ENCODE assay signal across 11 cellular contexts in the genomic region with DNA sequence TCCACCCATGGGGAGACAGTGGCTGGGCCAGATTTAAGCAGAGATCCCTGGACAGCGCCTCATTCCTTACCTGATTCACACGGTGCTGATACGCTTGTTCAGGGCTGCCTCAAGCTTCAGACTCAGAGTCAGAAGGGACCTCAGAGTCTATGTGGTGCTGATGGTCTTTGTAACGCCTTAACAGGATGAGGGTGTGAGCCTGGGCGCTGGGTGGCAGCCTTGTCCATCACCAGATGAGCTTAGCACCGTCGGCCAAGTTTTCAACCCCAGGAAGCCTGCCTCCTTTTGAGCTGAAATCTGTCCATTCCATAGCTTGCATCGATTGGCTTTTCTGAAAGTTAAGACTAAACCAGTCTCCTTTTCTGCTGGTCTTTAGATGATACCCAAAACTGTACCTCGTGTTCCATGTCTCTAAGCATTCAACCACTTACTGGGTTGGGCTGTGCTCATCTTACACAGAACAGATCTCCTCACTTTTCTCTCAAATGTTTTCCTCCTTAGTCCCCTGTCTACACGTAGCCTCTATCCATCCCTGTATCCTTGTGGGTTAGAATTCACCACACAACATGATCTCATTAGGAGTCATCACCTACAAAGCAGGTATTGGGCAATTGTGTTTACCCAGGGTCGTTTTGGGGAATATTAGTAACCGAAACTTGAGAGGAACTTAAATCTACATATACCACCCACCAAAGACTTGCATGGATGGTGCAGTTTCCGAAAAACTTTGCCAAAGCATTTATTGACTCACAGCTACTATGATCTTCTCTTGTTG.
DNase-seq lines count a peak whose midpoint lies in the region; ATAC-seq and TF ChIP-seq lines count a peak whose summit lies in the region.
"Had no signal": no experiment of that assay in that cellular context is flagged by ENCODE, and none has a peak within 500 bp of the region (broad histone marks: within the 10 kb centered on the region; RNA-seq: fewer than 3 reads in every experiment).

No MANE protein-coding gene starts in this region.

- H3K36me3 ChIP-seq in heart left ventricle = no peaks in the 10 kb centered on the region
- H3K36me3 ChIP-seq in thyroid gland = no peaks in the 10 kb centered on the region

- H3K4me1 ChIP-seq in heart left ventricle = no peaks in the 10 kb centered on the region
- H3K4me1 ChIP-seq in thyroid gland = no peaks in the 10 kb centered on the region

- intact Hi-C loops in heart left ventricle (cut with DNase I) (loop anchor here in 3 of 10 donors (5.0 to 10.0 kb wide), 3 partner anchors 155 to 247 kb away; no protein-coding TSS in a partner anchor), thyroid gland (cut with DNase I) (no loop called here)

- TF ChIP-seq CTCF in heart left ventricle (IDR thresholded peaks at IDR 0.05) (peak in 7 of 12 donors; percentile 8 to 41 (median 27)), thyroid gland (IDR thresholded peaks at IDR 0.05) (peak in 4 of 6 experiments; percentile 28 to 58 (median 42))

- H3K9me3 ChIP-seq in heart left ventricle = peaks cover 0 to 4% (median 0%) of the 10 kb centered on the region in 12 donors
- H3K9me3 ChIP-seq in thyroid gland = no peaks in the 10 kb centered on the region

- H3K27ac ChIP-seq in heart left ventricle = no peak overlapping the region
- no peak overlapping the region for H3K27ac ChIP-seq in thyroid gland

- TF ChIP-seq POLR2A in heart left ventricle (IDR thresholded peaks at IDR 0.05) (no peak), thyroid gland (IDR thresholded peaks at IDR 0.05) (no peak)

- no peaks in the 10 kb centered on the region for H3K27me3 ChIP-seq in heart left ventricle
- H3K27me3 ChIP-seq in thyroid gland = no peaks in the 10 kb centered on the region

- H3K4me3 ChIP-seq in heart left ventricle (no peak overlapping the region), thyroid gland (replicated peaks in 1 of 3) (no peak overlapping the region)

- ATAC-seq in heart left ventricle (peak in 3 of 4 donors; percentile 76 to 80 (median 79)), HG02763 (IDR thresholded peaks at IDR 0.05; ENCODE audit: unreplicated experiment) (no peak)
- no peak for ATAC-seq in activated CD4-positive, CD25-positive, alpha-beta regulatory T cell treated with anti-CD3 and anti-CD28 coated beads, Interleukin-2, amount 50 U/mL, for 24 hours

- WGBS in heart left ventricle, 4 donors = 69 to 81% (median 77%) methylated on average over 12 to 13 of the region's 13 CpGs
- WGBS in thyroid gland, 2 donors = 57 to 76% methylated on average over 13 of the region's 13 CpGs

- DNase-seq in NCI-H82 (lab: John Stamatoyannopoulos, UW) (peak; percentile 30), NCI-H82 treated with DMSO at 0.1 percent for 48 hours (lab: John Stamatoyannopoulos, UW; ENCODE audit: unreplicated experiment) (no peak), RPMI8226 (peak; percentile 9), heart left ventricle (peak in 1 of 5 donors; percentile 29), thyroid gland (peak; percentile 61 to 63), ureter (ENCODE audit: low spot score) (no peak)
- DNase-seq: activated naive CD4-positive, alpha-beta T cell; effector CD8-positive, alpha-beta T cell; immature natural killer cell had no signal

Comparison
In these comparisons a context has a peak if more than half of its experiments do, and no peak if none do; other contexts are left out.
1. DNase-seq: peak in NCI-H82 (single experiment), RPMI8226 (single experiment) and thyroid gland (2 of 2); none in NCI-H82 treated with DMSO at 0.1 percent for 48 hours (single experiment) and ureter (single experiment).
2. ATAC-seq: peak in heart left ventricle (3 of 4); none in activated CD4-positive, CD25-positive, alpha-beta regulatory T cell treated with anti-CD3 and anti-CD28 coated beads, Interleukin-2, amount 50 U/mL, for 24 hours (0 of 2) and HG02763 (single experiment).